Comparison of ENCODE assay signal across 9 cellular contexts in genomic region chr4:179867300-179867878, GRCh38.
DNase-seq lines count a peak whose midpoint lies in the region; ATAC-seq and TF ChIP-seq lines count a peak whose summit lies in the region.
"Had no signal": no experiment of that assay in that cellular context is flagged by ENCODE, and none has a peak within 500 bp of the region (broad histone marks: within the 10 kb centered on the region; RNA-seq: fewer than 3 reads in every experiment).

No MANE protein-coding gene starts in this region.

- no peak overlapping the region for H3K9ac ChIP-seq in liver (ENCODE audit: low read depth in 1 of 2, low read length in 2 of 2)

- H3K36me3 ChIP-seq in liver (ENCODE audit: control insufficient read depth in 4 of 4, insufficient read depth in 3 of 4, low read depth in 1 of 4, low read length in 3 of 4): no peaks in the 10 kb centered on the region

- H3K27ac Mint-ChIP-seq in stimulated activated effector memory CD8-positive, alpha-beta T cell treated with anti-CD3 and anti-CD28 coated beads, Interleukin-12 subunit alpha, Interleukin-12 subunit beta, amount 100 ng/mL, for 72 hours: no peak overlapping the region
- H3K27ac Mint-ChIP-seq: activated naive CD4-positive, alpha-beta T cell treated with anti-CD3 and anti-CD28 coated beads, Interleukin-2, amount 50 U/mL, for 24 hours had no signal

- H3K27ac ChIP-seq in liver (ENCODE audit: low read depth in 1 of 2, low read length in 2 of 2): no peak overlapping the region

- peak; percentile 49 for TF ChIP-seq CTCF in liver (IDR thresholded peaks at IDR 0.05; ENCODE audit: low read depth, low read length, missing input control)

- no peak overlapping the region for H3K4me3 Mint-ChIP-seq in stimulated activated effector memory CD8-positive, alpha-beta T cell treated with anti-CD3 and anti-CD28 coated beads, Interleukin-12 subunit alpha, Interleukin-12 subunit beta, amount 100 ng/mL, for 72 hours
- H3K4me3 Mint-ChIP-seq: activated naive CD4-positive, alpha-beta T cell treated with anti-CD3 and anti-CD28 coated beads, Interleukin-2, amount 50 U/mL, for 24 hours had no signal

- no peaks in the 10 kb centered on the region for H3K9me3 ChIP-seq in liver (ENCODE audit: control insufficient read depth in 4 of 4, low read length in 3 of 4)

- H3K9me3 Mint-ChIP-seq in stimulated activated effector memory CD8-positive, alpha-beta T cell treated with anti-CD3 and anti-CD28 coated beads, Interleukin-12 subunit alpha, Interleukin-12 subunit beta, amount 100 ng/mL, for 72 hours: peaks cover 3% of the 10 kb centered on the region
- H3K9me3 Mint-ChIP-seq: activated naive CD4-positive, alpha-beta T cell treated with anti-CD3 and anti-CD28 coated beads, Interleukin-2, amount 50 U/mL, for 24 hours had no signal

- H3K36me3 Mint-ChIP-seq in stimulated activated effector memory CD8-positive, alpha-beta T cell treated with anti-CD3 and anti-CD28 coated beads, Interleukin-12 subunit alpha, Interleukin-12 subunit beta, amount 100 ng/mL, for 72 hours: no peaks in the 10 kb centered on the region
- H3K36me3 Mint-ChIP-seq: activated naive CD4-positive, alpha-beta T cell treated with anti-CD3 and anti-CD28 coated beads, Interleukin-2, amount 50 U/mL, for 24 hours had no signal

- H3K4me1 Mint-ChIP-seq in stimulated activated effector memory CD8-positive, alpha-beta T cell treated with anti-CD3 and anti-CD28 coated beads, Interleukin-12 subunit alpha, Interleukin-12 subunit beta, amount 100 ng/mL, for 72 hours: no peaks in the 10 kb centered on the region
- H3K4me1 Mint-ChIP-seq: activated naive CD4-positive, alpha-beta T cell treated with anti-CD3 and anti-CD28 coated beads, Interleukin-2, amount 50 U/mL, for 24 hours had no signal

- H3K27me3 ChIP-seq in liver (ENCODE audit: control insufficient read depth in 4 of 4, insufficient read depth in 4 of 4, low read length in 3 of 4): peaks cover 0 to 3% (median 0%) of the 10 kb centered on the region in 4 donors

- H3K4me1 ChIP-seq in liver (ENCODE audit: control insufficient read depth in 4 of 4, insufficient read depth in 4 of 4, low read length in 3 of 4): no peaks in the 10 kb centered on the region

- 16% methylated on average over 6 of the region's 6 CpGs for WGBS in liver

- DNase-seq in EL: peak; percentile 0
- peak; percentile 8 for DNase-seq in GM19240 (ENCODE audit: insufficient read length, low spot score)
- DNase-seq in NOMO-1 (lab: John Stamatoyannopoulos, UW; ENCODE audit: unreplicated experiment in 2 of 2): peak; percentile 72 to 74
- peak in 32 of 58 donors; percentile 0 to 49 (median 5) for DNase-seq in anterior cingulate cortex (lab: John Stamatoyannopoulos, UW)
- DNase-seq in stimulated activated effector memory CD8-positive, alpha-beta T cell treated with anti-CD3 and anti-CD28 coated beads, Interleukin-12 subunit alpha, Interleukin-12 subunit beta, amount 100 ng/mL, for 72 hours (ENCODE audit: low spot score in 2 of 2): no peak
- no peak for DNase-seq in GOT3 (lab: John Stamatoyannopoulos, UW)

- TF ChIP-seq RAD21 in liver (IDR thresholded peaks at IDR 0.05): peak; percentile 59 to 74

- ATAC-seq in HG03196 (IDR thresholded peaks at IDR 0.05; ENCODE audit: unreplicated experiment): peak; percentile 97
- no peak for ATAC-seq in stimulated activated effector memory CD8-positive, alpha-beta T cell treated with anti-CD3 and anti-CD28 coated beads, Interleukin-12 subunit alpha, Interleukin-12 subunit beta, amount 100 ng/mL, for 72 hours

- no peak overlapping the region for H3K4me3 ChIP-seq in liver (ENCODE audit: low read depth in 1 of 3, low read length in 3 of 3)

TF ChIP-seq in liver, 16 proteins besides CTCF, POLR2A, EP300 and RAD21:
- TF ChIP-seq GABPA (IDR thresholded peaks at IDR 0.05 in 1 of 2, conservative IDR thresholded peaks at IDR 0.05 in 1 of 2) (no peak), FOXA2 (IDR thresholded peaks at IDR 0.05) (no peak), JUND (IDR thresholded peaks at IDR 0.05) (no peak), NR2F2 (IDR thresholded peaks at IDR 0.05) (no peak)

Comparison
In these comparisons a context has a peak if more than half of its experiments do, and no peak if none do; other contexts are left out.
1. DNase-seq: peak in EL (single experiment), GM19240 (single experiment), NOMO-1 (2 of 2) and anterior cingulate cortex (32 of 58); none in stimulated activated effector memory CD8-positive, alpha-beta T cell treated with anti-CD3 and anti-CD28 coated beads, Interleukin-12 subunit alpha, Interleukin-12 subunit beta, amount 100 ng/mL, for 72 hours (0 of 2) and GOT3 (single experiment).